25 cellular contexts compared by ENCODE assay signal in genomic region chr17:44164476-44164875, GRCh38. TPM values are rescaled to one million over a fixed set of nuclear protein-coding genes. Genes with fewer than 3 reads are reported as not detected.
DNase-seq lines count a peak whose midpoint lies in the region; ATAC-seq, FAIRE-seq and TF ChIP-seq lines count a peak whose summit lies in the region.
"Had no signal": no experiment of that assay in that cellular context is flagged by ENCODE, and none has a peak within 500 bp of the region (broad histone marks: within the 10 kb centered on the region; RNA-seq: fewer than 3 reads in every experiment).

No MANE protein-coding gene starts in this region.

- no peak for ATAC-seq in A549
- no peak for ATAC-seq in PC-3
- no peak for ATAC-seq in HepG2

- 100% methylated on average over 1 of the region's 1 CpG for WGBS in A549 (ENCODE audit: missing lambda C conversion rate)
- 97% methylated on average over 1 of the region's 1 CpG for WGBS in HepG2 (ENCODE audit: low lambda C conversion rate)

- no peak for TF ChIP-seq EP300 in A549 (IDR thresholded peaks at IDR 0.05)
- no peak for TF ChIP-seq EP300 in HepG2 (IDR thresholded peaks at IDR 0.05; ENCODE audit: low read depth in 2 of 2, low read length in 2 of 2)
- no peak for TF ChIP-seq EP300 in HepG2 (CRISPR knock-in tag; IDR thresholded peaks at IDR 0.05; ENCODE audit: borderline replicate concordance)

- H3K27me3 ChIP-seq in PC-3 (ENCODE audit: low read length) = no peaks in the 10 kb centered on the region
- no peaks in the 10 kb centered on the region for H3K27me3 ChIP-seq in HepG2 (ENCODE audit: control insufficient read depth in 1 of 2, insufficient read depth in 2 of 2, low read length in 2 of 2)
- H3K27me3 ChIP-seq in dorsolateral prefrontal cortex = no peaks in the 10 kb centered on the region
- H3K27me3 ChIP-seq: BE2C; BLaER1 treated with 17β-estradiol and CSF1 and Interleukin-3, amounts not matched to agents 10 nM and 100 nM had no signal

- CTCF ChIA-PET in A549 (lab: Yijun Ruan, JAX) (interaction anchor here (1.8 to 12.8 kb wide), 2 partner anchors 19 to 81 kb away, joined by 5 to 159 read pairs; partner anchors contain the start of gene HROB), PC-3 (lab: Charles Lee) (no interaction called here), HepG2 (lab: Yijun Ruan, JAX; ENCODE audit: low intra/inter-chr PET ratio, low total read pairs) (no interaction called here)

- H4K20me1 ChIP-seq in PC-3 (ENCODE audit: low read length) = no peaks in the 10 kb centered on the region
- H4K20me1 ChIP-seq in HepG2 (ENCODE audit: insufficient read depth, low read length) = no peaks in the 10 kb centered on the region

- intact Hi-C loops in PC-3 (cut with micrococcal nuclease) = no loop called here
- intact Hi-C loops in HepG2 (cut with micrococcal nuclease; ENCODE audit: unreplicated experiment) = no loop called here
- intact Hi-C loops in dorsolateral prefrontal cortex (cut with DNase I) = loop anchor here in 1 of 2 donors (10.0 kb wide), 1 partner anchor 220 kb away; the partner anchor contains the start of gene PPY

- H3K9me2 ChIP-seq in PC-3 (replicated peaks; ENCODE audit: low read length) = no peaks in the 10 kb centered on the region

- H3K27ac ChIP-seq in A549 (no peak overlapping the region), PC-3 (ENCODE audit: low read length) (no peak overlapping the region), HepG2 (ENCODE audit: extremely low read length, insufficient read depth, low read length) (no peak overlapping the region), dorsolateral prefrontal cortex (no peak overlapping the region)
- H3K27ac ChIP-seq: 22Rv1; BLaER1 treated with 17β-estradiol and CSF1 and Interleukin-3, amounts not matched to agents 10 nM and 100 nM had no signal

- TF ChIP-seq POLR2A in A549 (IDR thresholded peaks at IDR 0.05; ENCODE audit: low read length) (no peak), HepG2 (IDR thresholded peaks at IDR 0.05; ENCODE audit: insufficient read depth in 1 of 2, low read depth in 2 of 2, low read length in 2 of 2) (no peak)

- FAIRE-seq in A549 (lab: Jason Lieb, UNC) (no peak), HepG2 (lab: Jason Lieb, UNC) (no peak), GM19239 (lab: Jason Lieb, UNC) (no peak)
- FAIRE-seq: A204.1, GM12891, GM18507, H54 had no signal

- H3K9ac ChIP-seq in PC-3 (ENCODE audit: low read length) (no peak overlapping the region), HepG2 (ENCODE audit: insufficient read depth, low read depth, low read length) (no peak overlapping the region)
- H3K9ac ChIP-seq: BLaER1 treated with 17β-estradiol and CSF1 and Interleukin-3, amounts not matched to agents 10 nM and 100 nM had no signal

- H2AFZ ChIP-seq in PC-3 (ENCODE audit: low read length) = no peak overlapping the region
- H2AFZ ChIP-seq in HepG2 (ENCODE audit: low read length) = no peak overlapping the region

- TF ChIP-seq CTCF in A549 (IDR thresholded peaks at IDR 0.05) (no peak), PC-3 (conservative IDR thresholded peaks at IDR 0.05; ENCODE audit: low read depth, low read length) (no peak), HepG2 (CRISPR knock-in tag; IDR thresholded peaks at IDR 0.05) (no peak), dorsolateral prefrontal cortex (IDR thresholded peaks at IDR 0.05 in 54 of 56, conservative IDR thresholded peaks at IDR 0.05 in 2 of 56; ENCODE audit: low read depth in 1 of 56, partially characterized antibody in 56 of 56) (no peak)

- H3K79me2 ChIP-seq in PC-3 (ENCODE audit: low read length) = no peaks in the 10 kb centered on the region
- H3K79me2 ChIP-seq in HepG2 (ENCODE audit: insufficient read depth, low read length) = no peaks in the 10 kb centered on the region

- in situ Hi-C loops in HepG2 (cut with HindIII; ENCODE audit: extremely low pct_ligation_motif_present, low pct_unique_long_range_greater_than_20kb) = no loop called here

- H3K9me3 ChIP-seq in A549 (no peaks in the 10 kb centered on the region), PC-3 (ENCODE audit: low read length) (no peaks in the 10 kb centered on the region), HepG2 (ENCODE audit: low read length) (no peaks in the 10 kb centered on the region)
- H3K9me3 ChIP-seq: BE2C; BLaER1 treated with 17β-estradiol and CSF1 and Interleukin-3, amounts not matched to agents 10 nM and 100 nM had no signal

- TF ChIP-seq RAD21 in A549 (conservative IDR thresholded peaks at IDR 0.05 in 1 of 2, IDR thresholded peaks at IDR 0.05 in 1 of 2) = no peak
- TF ChIP-seq RAD21 in HepG2 (CRISPR knock-in tag; IDR thresholded peaks at IDR 0.05) = no peak

- H3F3A ChIP-seq in PC-3 (ENCODE audit: low read length, unreplicated experiment) = no peaks in the 10 kb centered on the region

- H3K36me3 ChIP-seq in PC-3 (ENCODE audit: low read depth, low read length) = peaks cover 16% of the 10 kb centered on the region; the same call in 1 of the 2 replicates
- H3K36me3 ChIP-seq in HepG2 (replicated peaks in 1 of 2; ENCODE audit: control insufficient read depth in 1 of 2, insufficient read depth in 2 of 2, low read length in 2 of 2) = peaks cover 6 to 15% of the 10 kb centered on the region in 2 experiments

- DNase-seq in A549 (ENCODE audit: low read depth in 1 of 2, low spot score in 1 of 2) = no peak
- peak; percentile 1 for DNase-seq in PC-3
- DNase-seq in HepG2 (ENCODE audit: low spot score) = no peak
- no peak for DNase-seq in GM19239 (ENCODE audit: insufficient read length, low spot score)
- no peak for DNase-seq in dorsolateral prefrontal cortex
- DNase-seq in NCI-H2171 (lab: John Stamatoyannopoulos, UW) = no peak
- DNase-seq: ACHN; AML-193; BE2C; CD4-positive, alpha-beta T cell; CD8-positive, alpha-beta memory T cell; DMS53; DMS79 treated with DMSO at 0.1 percent for 48 hours; GF-D8; GOT3; HCEC 1CT had no signal

- BruUV-seq in PC-3 (replicated peaks; lab: Mats Ljungman, UMichigan) (no TSS peak), HepG2 (replicated peaks; lab: Mats Ljungman, UMichigan) (no TSS peak)

- no peak overlapping the region for H3K4me2 ChIP-seq in A549
- H3K4me2 ChIP-seq in PC-3 (ENCODE audit: low read length) = no peak overlapping the region
- no peak overlapping the region for H3K4me2 ChIP-seq in HepG2 (ENCODE audit: low read depth, low read length)
- H3K4me2 ChIP-seq: BLaER1 treated with 17β-estradiol and CSF1 and Interleukin-3, amounts not matched to agents 10 nM and 100 nM had no signal

- peaks cover 7% of the 10 kb centered on the region; the same call in 1 of the 3 replicates for H3K4me1 ChIP-seq in A549
- H3K4me1 ChIP-seq in PC-3 (ENCODE audit: insufficient read depth, low read length) = peaks cover 4% of the 10 kb centered on the region
- H3K4me1 ChIP-seq in HepG2 (ENCODE audit: insufficient read depth, low read length) = peaks cover 13% of the 10 kb centered on the region

- H3K4me3 ChIP-seq in A549 (no peak overlapping the region), PC-3 (ENCODE audit: low read length) (no peak overlapping the region), HepG2 (replicated peaks in 1 of 3; ENCODE audit: insufficient read depth in 1 of 3, low read depth in 2 of 3, low read length in 3 of 3) (no peak overlapping the region), dorsolateral prefrontal cortex (no peak overlapping the region)
- H3K4me3 ChIP-seq: BLaER1 treated with 17β-estradiol and CSF1 and Interleukin-3, amounts not matched to agents 10 nM and 100 nM had no signal

- POLR2A ChIA-PET in A549 (lab: Yijun Ruan, JAX) (no interaction called here), PC-3 (lab: Charles Lee; ENCODE audit: unreplicated experiment) (no interaction called here), HepG2 (lab: Yijun Ruan, JAX) (no interaction called here)

RNA-seq across cellular contexts. Expression of gene ASB16, which starts 6.0 kb away (rescaled TPM):
- 0.05 TPM in 1 of 2 replicates, not detected in the other for polyA plus RNA-seq in A549 (2011; rRNA removed)
- 0.04 and 0.06 TPM in 2 replicates for polyA plus RNA-seq in A549 (2012; cell fraction: cytosol; rRNA removed)
- 0.67 and 0.69 TPM in 2 replicates for polyA plus RNA-seq in A549 (2012; cell fraction: nucleus; rRNA removed)
- polyA plus RNA-seq in A549 (2017; fragmentation: RNase III; extraction: RNeasy Plus Mini Kit Qiagen cat#74134 plus additional on column Dnase treatment) = 0.12 to 0.16 TPM (median 0.15 TPM) in 3 replicates
- not detected in 2 replicates for polyA minus RNA-seq in A549 (2011; rRNA and poly(A)+ RNA removed)
- 0.35 and 0.51 TPM in 2 replicates for total RNA-seq in PC-3 (2014; rRNA removed)
- 0.07 TPM in 1 of 2 replicates, not detected in the other for total RNA-seq in HepG2 (2016; rRNA removed; fragmentation: Illumina TruSeq; extraction: Trizol)
- total RNA-seq in HepG2 (2016; cell fraction: cytosol; rRNA removed; fragmentation: Illumina TruSeq; extraction: Trizol; ENCODE audit: low read depth) = not detected in 2 replicates
- total RNA-seq in HepG2 (2016; cell fraction: insoluble cytoplasmic fraction; rRNA removed; fragmentation: Illumina TruSeq; extraction: Trizol) = not detected in 2 replicates
- not detected in 2 replicates for total RNA-seq in HepG2 (2016; cell fraction: membrane; rRNA removed; fragmentation: Illumina TruSeq; extraction: Trizol)
- not detected in 2 replicates for total RNA-seq in HepG2 (2016; cell fraction: nucleus; rRNA removed; fragmentation: Illumina TruSeq; extraction: Trizol)
- 0.05 TPM in 1 of 2 replicates, not detected in the other for polyA plus RNA-seq in HepG2 (2011; rRNA removed)
- 0.04 and 0.10 TPM in 2 replicates for polyA plus RNA-seq in HepG2 (2011; cell fraction: cytosol; rRNA removed)
- 0.45 and 0.47 TPM in 2 replicates for polyA plus RNA-seq in HepG2 (2011; cell fraction: nucleus; rRNA removed)
- polyA plus RNA-seq in HepG2 (2012) = 0.47 and 0.64 TPM in 2 replicates
- polyA plus RNA-seq in HepG2 (2016; cell fraction: cytosol; fragmentation: Illumina TruSeq; extraction: Trizol; ENCODE audit: low read depth) = not detected in 2 replicates
- polyA plus RNA-seq in HepG2 (2016; cell fraction: insoluble cytoplasmic fraction; fragmentation: Illumina TruSeq; extraction: Trizol; ENCODE audit: low read depth) = not detected in 2 replicates
- polyA plus RNA-seq in HepG2 (2016; cell fraction: membrane; fragmentation: Illumina TruSeq; extraction: Trizol; ENCODE audit: low read depth) = not detected in 2 replicates
- polyA plus RNA-seq in HepG2 (2016; cell fraction: nucleus; fragmentation: Illumina TruSeq; extraction: Trizol; ENCODE audit: insufficient read depth, low read depth) = not detected in 2 replicates
- polyA minus RNA-seq in HepG2 (2011; rRNA and poly(A)+ RNA removed; ENCODE audit: low replicate concordance) = 0.09 and 0.40 TPM in 2 replicates
- not detected in 2 replicates for polyA minus RNA-seq in HepG2 (2011; cell fraction: cytosol; rRNA and poly(A)+ RNA removed)
- polyA minus RNA-seq in HepG2 (2011; cell fraction: nucleus; rRNA and poly(A)+ RNA removed) = not detected in 2 replicates
- 1 to 10 TPM in 26 of 120 experiments, under 1 TPM in 78, not detected in 16; 0.23 to 3.2 (median 0.64) TPM for total RNA-seq in dorsolateral prefrontal cortex
- total RNA-seq: Daoy, G401 had no signal
- polyA plus RNA-seq: CD14-positive monocyte had no signal

RNA-seq across cellular contexts. Expression of gene TMUB2, which starts 22.3 kb away (rescaled TPM):
- polyA plus RNA-seq in A549 (2011; rRNA removed) = 36.2 and 43.3 TPM in 2 replicates
- 37.3 and 45.4 TPM in 2 replicates for polyA plus RNA-seq in A549 (2012; cell fraction: cytosol; rRNA removed)
- 104 and 115 TPM in 2 replicates for polyA plus RNA-seq in A549 (2012; cell fraction: nucleus; rRNA removed)
- polyA plus RNA-seq in A549 (2017; fragmentation: RNase III; extraction: RNeasy Plus Mini Kit Qiagen cat#74134 plus additional on column Dnase treatment) = 37.6 to 44.4 TPM (median 42.0 TPM) in 3 replicates
- polyA minus RNA-seq in A549 (2011; rRNA and poly(A)+ RNA removed) = 29.9 and 32.2 TPM in 2 replicates
- total RNA-seq in PC-3 (2014; rRNA removed) = 38.3 and 43.4 TPM in 2 replicates
- 18.7 and 26.9 TPM in 2 replicates for total RNA-seq in HepG2 (2016; rRNA removed; fragmentation: Illumina TruSeq; extraction: Trizol)
- total RNA-seq in HepG2 (2016; cell fraction: cytosol; rRNA removed; fragmentation: Illumina TruSeq; extraction: Trizol; ENCODE audit: low read depth) = 9.7 and 10.5 TPM in 2 replicates
- total RNA-seq in HepG2 (2016; cell fraction: insoluble cytoplasmic fraction; rRNA removed; fragmentation: Illumina TruSeq; extraction: Trizol) = 17.2 and 28.2 TPM in 2 replicates
- total RNA-seq in HepG2 (2016; cell fraction: membrane; rRNA removed; fragmentation: Illumina TruSeq; extraction: Trizol) = 18.3 and 23.2 TPM in 2 replicates
- total RNA-seq in HepG2 (2016; cell fraction: nucleus; rRNA removed; fragmentation: Illumina TruSeq; extraction: Trizol) = 23.0 and 27.8 TPM in 2 replicates
- 50.8 and 55.5 TPM in 2 replicates for polyA plus RNA-seq in HepG2 (2011; rRNA removed)
- 41.4 and 47.9 TPM in 2 replicates for polyA plus RNA-seq in HepG2 (2011; cell fraction: cytosol; rRNA removed)
- 102 and 118 TPM in 2 replicates for polyA plus RNA-seq in HepG2 (2011; cell fraction: nucleus; rRNA removed)
- 22.8 and 25.7 TPM in 2 replicates for polyA plus RNA-seq in HepG2 (2012)
- polyA plus RNA-seq in HepG2 (2016; cell fraction: cytosol; fragmentation: Illumina TruSeq; extraction: Trizol; ENCODE audit: low read depth) = 8.4 and 10.1 TPM in 2 replicates
- polyA plus RNA-seq in HepG2 (2016; cell fraction: insoluble cytoplasmic fraction; fragmentation: Illumina TruSeq; extraction: Trizol; ENCODE audit: low read depth) = 19.7 and 21.2 TPM in 2 replicates
- polyA plus RNA-seq in HepG2 (2016; cell fraction: membrane; fragmentation: Illumina TruSeq; extraction: Trizol; ENCODE audit: low read depth) = 18.3 and 18.4 TPM in 2 replicates
- polyA plus RNA-seq in HepG2 (2016; cell fraction: nucleus; fragmentation: Illumina TruSeq; extraction: Trizol; ENCODE audit: insufficient read depth, low read depth) = 62.7 and 64.3 TPM in 2 replicates
- 28.1 and 44.6 TPM in 2 replicates for polyA minus RNA-seq in HepG2 (2011; rRNA and poly(A)+ RNA removed; ENCODE audit: low replicate concordance)
- polyA minus RNA-seq in HepG2 (2011; cell fraction: cytosol; rRNA and poly(A)+ RNA removed) = 13.8 and 15.3 TPM in 2 replicates
- 21.1 and 21.4 TPM in 2 replicates for polyA minus RNA-seq in HepG2 (2011; cell fraction: nucleus; rRNA and poly(A)+ RNA removed)
- 10 to 100 TPM; 25.4 to 51.8 (median 37.8) TPM for total RNA-seq in dorsolateral prefrontal cortex

RNA-seq across cellular contexts. Expression of gene HROB, which starts 22.7 kb away (rescaled TPM):
- polyA plus RNA-seq in A549 (2011; rRNA removed) = 5.4 and 5.6 TPM in 2 replicates
- 8.2 and 11.1 TPM in 2 replicates for polyA plus RNA-seq in A549 (2012; cell fraction: cytosol; rRNA removed)
- 23.5 and 24.0 TPM in 2 replicates for polyA plus RNA-seq in A549 (2012; cell fraction: nucleus; rRNA removed)
- polyA plus RNA-seq in A549 (2017; fragmentation: RNase III; extraction: RNeasy Plus Mini Kit Qiagen cat#74134 plus additional on column Dnase treatment) = 6.0 to 7.1 TPM (median 6.8 TPM) in 3 replicates
- polyA minus RNA-seq in A549 (2011; rRNA and poly(A)+ RNA removed) = 16.0 and 16.7 TPM in 2 replicates
- total RNA-seq in PC-3 (2014; rRNA removed) = 13.5 and 14.3 TPM in 2 replicates
- 6.7 and 7.1 TPM in 2 replicates for total RNA-seq in HepG2 (2016; rRNA removed; fragmentation: Illumina TruSeq; extraction: Trizol)
- 5.6 and 7.4 TPM in 2 replicates for total RNA-seq in HepG2 (2016; cell fraction: cytosol; rRNA removed; fragmentation: Illumina TruSeq; extraction: Trizol; ENCODE audit: low read depth)
- total RNA-seq in HepG2 (2016; cell fraction: insoluble cytoplasmic fraction; rRNA removed; fragmentation: Illumina TruSeq; extraction: Trizol) = 5.5 and 5.6 TPM in 2 replicates
- total RNA-seq in HepG2 (2016; cell fraction: membrane; rRNA removed; fragmentation: Illumina TruSeq; extraction: Trizol) = 5.5 and 5.6 TPM in 2 replicates
- total RNA-seq in HepG2 (2016; cell fraction: nucleus; rRNA removed; fragmentation: Illumina TruSeq; extraction: Trizol) = 5.1 and 5.5 TPM in 2 replicates
- polyA plus RNA-seq in HepG2 (2011; rRNA removed) = 5.0 and 6.1 TPM in 2 replicates
- 3.3 and 4.0 TPM in 2 replicates for polyA plus RNA-seq in HepG2 (2011; cell fraction: cytosol; rRNA removed)
- polyA plus RNA-seq in HepG2 (2011; cell fraction: nucleus; rRNA removed) = 7.3 and 8.7 TPM in 2 replicates
- 2.5 and 4.8 TPM in 2 replicates for polyA plus RNA-seq in HepG2 (2012)
- 1.4 and 1.5 TPM in 2 replicates for polyA plus RNA-seq in HepG2 (2016; cell fraction: cytosol; fragmentation: Illumina TruSeq; extraction: Trizol; ENCODE audit: low read depth)
- 6.2 and 7.5 TPM in 2 replicates for polyA plus RNA-seq in HepG2 (2016; cell fraction: insoluble cytoplasmic fraction; fragmentation: Illumina TruSeq; extraction: Trizol; ENCODE audit: low read depth)
- 2.2 and 3.0 TPM in 2 replicates for polyA plus RNA-seq in HepG2 (2016; cell fraction: membrane; fragmentation: Illumina TruSeq; extraction: Trizol; ENCODE audit: low read depth)
- polyA plus RNA-seq in HepG2 (2016; cell fraction: nucleus; fragmentation: Illumina TruSeq; extraction: Trizol; ENCODE audit: insufficient read depth, low read depth) = 14.2 and 16.9 TPM in 2 replicates
- polyA minus RNA-seq in HepG2 (2011; rRNA and poly(A)+ RNA removed; ENCODE audit: low replicate concordance) = 11.6 and 25.6 TPM in 2 replicates
- polyA minus RNA-seq in HepG2 (2011; cell fraction: cytosol; rRNA and poly(A)+ RNA removed) = 2.7 and 4.6 TPM in 2 replicates
- 3.9 and 4.5 TPM in 2 replicates for polyA minus RNA-seq in HepG2 (2011; cell fraction: nucleus; rRNA and poly(A)+ RNA removed)
- 1 to 10 TPM in 35 of 120 experiments, under 1 TPM in 74, not detected in 11; 0.19 to 2.8 (median 0.78) TPM for total RNA-seq in dorsolateral prefrontal cortex
- polyA plus RNA-seq: CD8-positive, alpha-beta memory T cell had no signal

RNA-seq across cellular contexts. Expression of gene ATXN7L3, which starts 35.2 kb away (rescaled TPM):
- polyA plus RNA-seq in A549 (2011; rRNA removed) = 65.7 and 72.7 TPM in 2 replicates
- polyA plus RNA-seq in A549 (2012; cell fraction: cytosol; rRNA removed) = 39.3 and 52.4 TPM in 2 replicates
- polyA plus RNA-seq in A549 (2012; cell fraction: nucleus; rRNA removed) = 84.7 and 105 TPM in 2 replicates
- 54.0 to 66.2 TPM (median 60.5 TPM) in 3 replicates for polyA plus RNA-seq in A549 (2017; fragmentation: RNase III; extraction: RNeasy Plus Mini Kit Qiagen cat#74134 plus additional on column Dnase treatment)
- 67.2 and 79.1 TPM in 2 replicates for polyA minus RNA-seq in A549 (2011; rRNA and poly(A)+ RNA removed)
- total RNA-seq in PC-3 (2014; rRNA removed) = 73.9 and 78.3 TPM in 2 replicates
- total RNA-seq in HepG2 (2016; rRNA removed; fragmentation: Illumina TruSeq; extraction: Trizol) = 45.7 and 59.1 TPM in 2 replicates
- 12.2 and 14.1 TPM in 2 replicates for total RNA-seq in HepG2 (2016; cell fraction: cytosol; rRNA removed; fragmentation: Illumina TruSeq; extraction: Trizol; ENCODE audit: low read depth)
- 42.7 and 60.0 TPM in 2 replicates for total RNA-seq in HepG2 (2016; cell fraction: insoluble cytoplasmic fraction; rRNA removed; fragmentation: Illumina TruSeq; extraction: Trizol)
- 45.9 and 46.8 TPM in 2 replicates for total RNA-seq in HepG2 (2016; cell fraction: membrane; rRNA removed; fragmentation: Illumina TruSeq; extraction: Trizol)
- total RNA-seq in HepG2 (2016; cell fraction: nucleus; rRNA removed; fragmentation: Illumina TruSeq; extraction: Trizol) = 42.7 and 44.6 TPM in 2 replicates
- polyA plus RNA-seq in HepG2 (2011; rRNA removed) = 44.5 and 49.3 TPM in 2 replicates
- 39.5 and 41.0 TPM in 2 replicates for polyA plus RNA-seq in HepG2 (2011; cell fraction: cytosol; rRNA removed)
- polyA plus RNA-seq in HepG2 (2011; cell fraction: nucleus; rRNA removed) = 121 and 131 TPM in 2 replicates
- polyA plus RNA-seq in HepG2 (2012) = 37.8 and 38.4 TPM in 2 replicates
- polyA plus RNA-seq in HepG2 (2016; cell fraction: cytosol; fragmentation: Illumina TruSeq; extraction: Trizol; ENCODE audit: low read depth) = 7.6 and 9.2 TPM in 2 replicates
- polyA plus RNA-seq in HepG2 (2016; cell fraction: insoluble cytoplasmic fraction; fragmentation: Illumina TruSeq; extraction: Trizol; ENCODE audit: low read depth) = 50.4 and 54.3 TPM in 2 replicates
- polyA plus RNA-seq in HepG2 (2016; cell fraction: membrane; fragmentation: Illumina TruSeq; extraction: Trizol; ENCODE audit: low read depth) = 32.8 and 36.7 TPM in 2 replicates
- 81.5 and 96.7 TPM in 2 replicates for polyA plus RNA-seq in HepG2 (2016; cell fraction: nucleus; fragmentation: Illumina TruSeq; extraction: Trizol; ENCODE audit: insufficient read depth, low read depth)
- 65.3 and 85.1 TPM in 2 replicates for polyA minus RNA-seq in HepG2 (2011; rRNA and poly(A)+ RNA removed; ENCODE audit: low replicate concordance)
- 25.4 and 26.4 TPM in 2 replicates for polyA minus RNA-seq in HepG2 (2011; cell fraction: cytosol; rRNA and poly(A)+ RNA removed)
- 47.9 and 72.6 TPM in 2 replicates for polyA minus RNA-seq in HepG2 (2011; cell fraction: nucleus; rRNA and poly(A)+ RNA removed)
- total RNA-seq in dorsolateral prefrontal cortex = 100 to 1,000 TPM in 119 of 120 experiments, 10 to 100 TPM in 1; 95.4 to 294 (median 207) TPM

RNA-seq across cellular contexts. Expression of gene HDAC5, which starts 41.0 kb away (rescaled TPM):
- polyA plus RNA-seq in A549 (2011; rRNA removed) (3.1 and 5.7 TPM in 2 replicates), A549 (2017; fragmentation: RNase III; extraction: RNeasy Plus Mini Kit Qiagen cat#74134 plus additional on column Dnase treatment) (3.2 to 7.1 TPM (median 4.5 TPM) in 3 replicates), HepG2 (2011; rRNA removed) (85.4 and 140 TPM in 2 replicates)
- 1.9 and 3.7 TPM in 2 replicates for polyA plus RNA-seq in A549 (2012; cell fraction: cytosol; rRNA removed)
- 11.9 and 12.9 TPM in 2 replicates for polyA plus RNA-seq in A549 (2012; cell fraction: nucleus; rRNA removed)
- 8.4 and 11.0 TPM in 2 replicates for polyA minus RNA-seq in A549 (2011; rRNA and poly(A)+ RNA removed)
- total RNA-seq in PC-3 (2014; rRNA removed) (39.1 and 47.1 TPM in 2 replicates), HepG2 (2016; rRNA removed; fragmentation: Illumina TruSeq; extraction: Trizol) (34.0 and 46.4 TPM in 2 replicates), dorsolateral prefrontal cortex (100 to 1,000 TPM in 88 of 120 experiments, 10 to 100 TPM in 32; 70.3 to 155 (median 110) TPM)
- 9.5 and 10.8 TPM in 2 replicates for total RNA-seq in HepG2 (2016; cell fraction: cytosol; rRNA removed; fragmentation: Illumina TruSeq; extraction: Trizol; ENCODE audit: low read depth)
- 32.6 and 44.0 TPM in 2 replicates for total RNA-seq in HepG2 (2016; cell fraction: insoluble cytoplasmic fraction; rRNA removed; fragmentation: Illumina TruSeq; extraction: Trizol)
- 18.6 and 21.1 TPM in 2 replicates for total RNA-seq in HepG2 (2016; cell fraction: membrane; rRNA removed; fragmentation: Illumina TruSeq; extraction: Trizol)
- 37.8 and 39.5 TPM in 2 replicates for total RNA-seq in HepG2 (2016; cell fraction: nucleus; rRNA removed; fragmentation: Illumina TruSeq; extraction: Trizol)
- 66.8 and 91.0 TPM in 2 replicates for polyA plus RNA-seq in HepG2 (2011; cell fraction: cytosol; rRNA removed)
- polyA plus RNA-seq in HepG2 (2011; cell fraction: nucleus; rRNA removed) = 179 and 189 TPM in 2 replicates
- 88.1 and 102 TPM in 2 replicates for polyA plus RNA-seq in HepG2 (2012)
- 3.3 and 3.4 TPM in 2 replicates for polyA plus RNA-seq in HepG2 (2016; cell fraction: cytosol; fragmentation: Illumina TruSeq; extraction: Trizol; ENCODE audit: low read depth)
- 24.1 and 29.9 TPM in 2 replicates for polyA plus RNA-seq in HepG2 (2016; cell fraction: insoluble cytoplasmic fraction; fragmentation: Illumina TruSeq; extraction: Trizol; ENCODE audit: low read depth)
- 9.7 and 10.3 TPM in 2 replicates for polyA plus RNA-seq in HepG2 (2016; cell fraction: membrane; fragmentation: Illumina TruSeq; extraction: Trizol; ENCODE audit: low read depth)
- 56.7 and 66.5 TPM in 2 replicates for polyA plus RNA-seq in HepG2 (2016; cell fraction: nucleus; fragmentation: Illumina TruSeq; extraction: Trizol; ENCODE audit: insufficient read depth, low read depth)
- 59.4 and 315 TPM in 2 replicates for polyA minus RNA-seq in HepG2 (2011; rRNA and poly(A)+ RNA removed; ENCODE audit: low replicate concordance)
- 82.1 and 94.7 TPM in 2 replicates for polyA minus RNA-seq in HepG2 (2011; cell fraction: cytosol; rRNA and poly(A)+ RNA removed)
- 68.9 and 78.6 TPM in 2 replicates for polyA minus RNA-seq in HepG2 (2011; cell fraction: nucleus; rRNA and poly(A)+ RNA removed)

Comparison
In these comparisons a context has a peak if more than half of its experiments do, and no peak if none do; other contexts are left out.
1. Of the 38 proteins assayed by ChIP-seq in both HepG2 and A549: peak only in HepG2: none; only in A549: none; in both: MAFK; in neither: 37.